ENCODE assay signal across 11 cellular contexts in the genomic region with DNA sequence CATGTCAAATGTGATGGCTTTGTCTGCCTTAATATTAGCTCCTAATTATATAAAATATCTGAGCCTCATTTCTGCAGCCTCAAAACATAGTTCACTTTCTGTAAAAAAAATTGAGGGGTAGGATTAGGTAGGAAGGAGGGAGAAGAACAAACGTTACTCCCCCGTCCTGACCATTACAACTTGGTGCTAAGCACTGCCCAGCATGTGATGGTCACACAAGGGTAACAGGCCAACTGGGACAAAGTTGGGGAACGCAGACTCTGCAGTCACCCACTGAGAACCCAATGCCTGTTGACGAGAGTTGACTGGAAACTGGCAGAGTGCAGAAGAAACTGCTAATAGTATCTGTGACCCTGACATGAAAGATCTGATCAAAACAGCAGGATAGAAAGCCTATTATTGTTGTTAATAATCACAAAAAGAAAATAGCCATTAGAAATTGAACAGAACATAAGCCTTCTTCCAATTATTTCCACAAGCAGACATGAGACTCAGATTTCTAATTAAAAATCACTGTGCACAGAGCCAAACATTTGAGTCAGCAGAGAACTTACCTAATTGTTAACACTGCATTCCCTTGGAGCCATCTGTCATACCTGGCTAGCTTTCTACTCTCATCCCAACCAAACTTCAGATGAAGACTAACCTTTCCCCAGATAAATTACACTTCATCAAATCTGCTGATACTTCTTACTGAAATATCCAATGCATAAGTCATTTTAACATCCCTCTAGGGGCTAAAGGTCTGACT. TPM values are rescaled to one million over a fixed set of nuclear protein-coding genes. Genes with fewer than 3 reads are reported as not detected.
DNase-seq lines count a peak whose midpoint lies in the region; ATAC-seq and TF ChIP-seq lines count a peak whose summit lies in the region.
"Had no signal": no experiment of that assay in that cellular context is flagged by ENCODE, and none has a peak within 500 bp of the region (broad histone marks: within the 10 kb centered on the region; RNA-seq: fewer than 3 reads in every experiment).

No MANE protein-coding gene starts in this region.

- no peaks in the 10 kb centered on the region for H3K9me3 Mint-ChIP-seq in brain
- H3K9me3 Mint-ChIP-seq in nephron, result no peaks in the 10 kb centered on the region
- no peaks in the 10 kb centered on the region for H3K9me3 Mint-ChIP-seq in immature natural killer cell

- H3K4me3 Mint-ChIP-seq in brain (peak overlapping the region; percentile 60 to 84 (median 70)), nephron (peak overlapping the region; percentile 37 to 73 (median 70)), immature natural killer cell (no peak overlapping the region)
- H3K4me3 Mint-ChIP-seq: CD4-positive, CD25-positive, alpha-beta regulatory T cell had no signal

- peaks cover 3% of the 10 kb centered on the region; the same call in 1 of the 2 replicates for H3K4me1 ChIP-seq in BE2C

- DNase-seq in AG04450 (ENCODE audit: low read depth, low spot score) (no peak), BE2C (no peak), cerebellar nuclear complex (lab: John Stamatoyannopoulos, UW) (no peak), immature natural killer cell (no peak)
- DNase-seq: activated CD4-positive, alpha-beta T cell treated with anti-CD3 and anti-CD28 coated beads, Interleukin-2, amount 50 U/mL, for 1 hour; CD4-positive, CD25-positive, alpha-beta regulatory T cell; stimulated activated naive CD8-positive, alpha-beta T cell treated with anti-CD3 and anti-CD28 coated beads, Interleukin-15, Interleukin-2, amounts not matched to agents 100 U/mL and 50 U/mL, for 24 hours had no signal

- TF ChIP-seq CTCF in AG04450 (IDR thresholded peaks at IDR 0.05; ENCODE audit: low read depth, low read length) (no peak), brain (conservative IDR thresholded peaks at IDR 0.05) (no peak), nephron (IDR thresholded peaks at IDR 0.05; ENCODE audit: unreplicated experiment in 3 of 3) (no peak), BE2C (IDR thresholded peaks at IDR 0.05; ENCODE audit: low read depth, low read length) (no peak)

- no peaks in the 10 kb centered on the region for H3K36me3 ChIP-seq in BE2C

- POLR2A ChIA-PET in AG04450 (lab: Yijun Ruan, JAX), result interaction anchor here (1.4 to 1.5 kb wide), 3 partner anchors 17 to 33 kb away, joined by 3 to 9 read pairs (median 8); no protein-coding TSS in a partner anchor

- H3K27me3 ChIP-seq in AG04450 (ENCODE audit: control insufficient read depth, insufficient read depth, low read length), result no peaks in the 10 kb centered on the region
- no peaks in the 10 kb centered on the region for H3K27me3 ChIP-seq in BE2C

- no peaks in the 10 kb centered on the region for H3K9me3 ChIP-seq in AG04450 (ENCODE audit: control insufficient read depth, insufficient read depth, low read length)
- no peaks in the 10 kb centered on the region for H3K9me3 ChIP-seq in BE2C

- CTCF ChIA-PET in AG04450 (lab: Charles Lee), result interaction anchor here (0.6 to 2.4 kb wide), 4 partner anchors 10 to 115 kb away, joined by 4 to 8 read pairs (median 4); no protein-coding TSS in a partner anchor

- no peak overlapping the region for H3K27ac ChIP-seq in AG04450 (ENCODE audit: low read depth, low read length)

- H3K27me3 Mint-ChIP-seq in brain, result peaks cover 6% of the 10 kb centered on the region
- peaks cover 11% of the 10 kb centered on the region for H3K27me3 Mint-ChIP-seq in nephron (ENCODE audit: low read depth)
- peaks cover 20 to 32% (median 24%) of the 10 kb centered on the region in 3 donors for H3K27me3 Mint-ChIP-seq in immature natural killer cell (ENCODE audit: low read depth in 3 of 3)

- peak; percentile 13 for ATAC-seq in HG02678 (IDR thresholded peaks at IDR 0.05; ENCODE audit: unreplicated experiment)
- no peak for ATAC-seq in GM21717 (IDR thresholded peaks at IDR 0.05; ENCODE audit: unreplicated experiment)
- ATAC-seq: stimulated activated naive CD8-positive, alpha-beta T cell treated with anti-CD3 and anti-CD28 coated beads, Interleukin-15, Interleukin-2, amounts not matched to agents 100 U/mL and 50 U/mL, for 24 hours had no signal

- H3K4me1 Mint-ChIP-seq in brain (peaks cover 79% of the 10 kb centered on the region), nephron (peaks cover 80% of the 10 kb centered on the region), immature natural killer cell (peaks cover 8 to 13% of the 10 kb centered on the region in 2 donors)

- 0 out of 2 replicates have a peak overlapping the region, but pooled peaks have one; percentile 4 for H3K4me3 ChIP-seq in AG04450 (ENCODE audit: low read depth, low read length)
- H3K4me3 ChIP-seq in BE2C (ENCODE audit: low read depth, low read length), result no peak overlapping the region

- H3K27ac Mint-ChIP-seq in brain (peak overlapping the region; percentile 23 to 94 (median 89)), nephron (peak overlapping the region; percentile 86 to 96 (median 92)), immature natural killer cell (no peak overlapping the region)
- H3K27ac Mint-ChIP-seq: CD4-positive, CD25-positive, alpha-beta regulatory T cell had no signal

- H3K36me3 Mint-ChIP-seq in brain (peaks cover 7% of the 10 kb centered on the region), nephron (ENCODE audit: low read depth) (no peaks in the 10 kb centered on the region), immature natural killer cell (no peaks in the 10 kb centered on the region)
- H3K36me3 Mint-ChIP-seq: CD4-positive, CD25-positive, alpha-beta regulatory T cell had no signal

RNA-seq across cellular contexts. Expression of a gene that starts 5.5 kb away (rescaled TPM):
- polyA plus RNA-seq in AG04450 (2011; rRNA removed), result 37.2 and 42.8 TPM in 2 replicates
- polyA minus RNA-seq in AG04450 (2011; rRNA and poly(A)+ RNA removed), result 91.1 and 133 TPM in 2 replicates
- polyA plus RNA-seq in brain (ENCODE audit: insufficient read depth, low read depth, low replicate concordance), result 107 TPM
- 7.0 TPM for polyA plus RNA-seq in BE2C (2012; ENCODE audit: insufficient read depth, insufficient read length, low read depth)
- polyA plus RNA-seq in immature natural killer cell, result 1 to 10 TPM in 1 of 3 donors, under 1 TPM in 1, not detected in 1; 0.54 to 1.6 TPM
- polyA plus RNA-seq: CD4-positive, CD25-positive, alpha-beta regulatory T cell had no signal

RNA-seq across cellular contexts. Expression of a gene that starts 34.0 kb away (rescaled TPM):
- polyA plus RNA-seq in AG04450 (2011; rRNA removed), result 127 and 151 TPM in 2 replicates
- polyA minus RNA-seq in AG04450 (2011; rRNA and poly(A)+ RNA removed), result 39.1 and 54.5 TPM in 2 replicates
- polyA plus RNA-seq in brain (ENCODE audit: insufficient read depth, low read depth, low replicate concordance), result 48.5 TPM
- 152 TPM for polyA plus RNA-seq in BE2C (2012; ENCODE audit: insufficient read depth, insufficient read length, low read depth)
- 100 to 1,000 TPM; 115 to 146 (median 123) TPM for polyA plus RNA-seq in immature natural killer cell

Comparison
In these comparisons a context has a peak if more than half of its experiments do, and no peak if none do; other contexts are left out.
1. H3K27ac Mint-ChIP-seq: peak in brain (5 of 5) and nephron (3 of 3); none in immature natural killer cell (0 of 6).
2. H3K4me3 Mint-ChIP-seq: peak in brain (5 of 5) and nephron (3 of 3); none in immature natural killer cell (0 of 5).
3. RNA of a gene that starts 5.5 kb away (polyA plus RNA-seq): 107 TPM in brain (single experiment) and 37.2 to 42.8 TPM in AG04450; 0.54 to 1.6 TPM in immature natural killer cell; every median in the first group is over 10 times any median in the second.